In the genomic region with DNA sequence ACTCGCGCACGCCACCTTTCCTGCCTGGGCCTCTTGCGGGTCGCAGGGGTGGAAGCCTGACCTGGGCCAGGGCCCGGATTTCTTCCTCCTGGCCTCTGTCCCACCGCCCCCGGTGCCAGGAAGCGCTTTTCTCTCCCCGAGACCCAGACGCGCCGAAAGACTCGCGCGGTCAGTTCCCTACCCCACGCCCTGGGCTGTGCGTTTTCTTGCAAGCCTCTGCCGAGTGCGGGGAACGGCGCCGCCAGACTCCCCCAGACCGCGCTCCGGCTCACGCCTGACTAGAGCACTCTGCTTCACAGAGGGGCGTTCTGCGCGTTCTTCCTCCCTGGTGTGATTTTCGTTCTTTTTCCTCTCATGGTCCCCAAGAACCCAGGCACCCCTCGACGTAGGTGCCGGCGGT, we compare ENCODE assay signal across 12 cellular contexts. TPM values are rescaled to one million over a fixed set of nuclear protein-coding genes. Genes with fewer than 3 reads are reported as not detected.
DNase-seq lines count a peak whose midpoint lies in the region; ATAC-seq and TF ChIP-seq lines count a peak whose summit lies in the region.
"Not testable (repeated sequence)": the region's sequence is repeated elsewhere in the genome, so short reads cannot be mapped to it uniquely, and the experiment has no call there.
"Had no signal": no experiment of that assay in that cellular context is flagged by ENCODE, and none has a peak within 500 bp of the region (broad histone marks: within the 10 kb centered on the region; RNA-seq: fewer than 3 reads in every experiment).

No MANE protein-coding gene starts in this region.

- not testable (repeated sequence) for H3K4me1 Mint-ChIP-seq in GM23338; activated CD8-positive, alpha-beta T cell treated with anti-CD3 and anti-CD28 coated beads for 36 hours (ENCODE audit: low read depth)

- not testable (repeated sequence) for H2AFZ ChIP-seq in GM23338

- intact Hi-C loops in activated CD8-positive, alpha-beta T cell treated with anti-CD3 and anti-CD28 coated beads for 36 hours (cut with micrococcal nuclease); body of pancreas (cut with DNase I); Right ventricle myocardium superior (cut with DNase I); left colon (cut with DNase I, micrococcal nuclease); mucosa of descending colon (cut with DNase I, micrococcal nuclease); psoas muscle (cut with DNase I); aorta (cut with DNase I): not testable (repeated sequence)

- H3K36me3 Mint-ChIP-seq in GM23338 (ENCODE audit: low read depth); activated CD8-positive, alpha-beta T cell treated with anti-CD3 and anti-CD28 coated beads for 36 hours (ENCODE audit: low read depth): not testable (repeated sequence)

- H3K9me3 ChIP-seq in body of pancreas; mucosa of descending colon; psoas muscle; aorta (ENCODE audit: control insufficient read depth, low read length): not testable (repeated sequence)

- H3K79me2 ChIP-seq in GM23338 (replicated peaks; ENCODE audit: insufficient read depth) = not testable (repeated sequence)

- not testable (repeated sequence) for H3K4me1 ChIP-seq in GM23338 (ENCODE audit: insufficient read depth); body of pancreas; mucosa of descending colon (ENCODE audit: low read depth); psoas muscle; aorta (ENCODE audit: control insufficient read depth in 1 of 2, insufficient read depth in 2 of 2, low read length in 2 of 2)

- H3K4me2 ChIP-seq in GM23338 = not testable (repeated sequence)

- CTCF ChIA-PET in activated CD8-positive, alpha-beta T cell treated with anti-CD3 and anti-CD28 coated beads for 36 hours (lab: Charles Lee) = not testable (repeated sequence)

- not testable (repeated sequence) for H3K27ac Mint-ChIP-seq in GM23338; activated CD8-positive, alpha-beta T cell treated with anti-CD3 and anti-CD28 coated beads for 36 hours

- not testable (repeated sequence) for TF ChIP-seq POLR2A in body of pancreas (IDR thresholded peaks at IDR 0.05)

- H3K4me3 ChIP-seq in GM23338; body of pancreas; mucosa of descending colon; psoas muscle; aorta (ENCODE audit: low read length in 2 of 2): not testable (repeated sequence)

- not testable (repeated sequence) for H3K9me2 ChIP-seq in GM23338 (ENCODE audit: insufficient read depth)

- ATAC-seq in GM23338 (peak; percentile 69), body of pancreas (peak; percentile 35), Right ventricle myocardium superior (ENCODE audit: poor library complexity) (peak; percentile 55), left colon (peak; percentile 29), mucosa of descending colon (peak; percentile 40), psoas muscle (peak; percentile 38 to 59 (median 54)), aorta (ENCODE audit: low FRiP score) (peak; percentile 60)
- peak; percentile 37 for ATAC-seq in activated CD8-positive, alpha-beta T cell treated with anti-CD3 and anti-CD28 coated beads for 36 hours

- not testable (repeated sequence) for H4K20me1 ChIP-seq in GM23338 (replicated peaks; ENCODE audit: insufficient read depth)

- H3K36me3 ChIP-seq in GM23338 (ENCODE audit: insufficient read depth); body of pancreas (replicated peaks in 1 of 2; ENCODE audit: insufficient read depth in 1 of 2, low read depth in 2 of 2); mucosa of descending colon (ENCODE audit: low read depth); psoas muscle (ENCODE audit: insufficient read depth in 1 of 2, low read depth in 1 of 2); aorta (ENCODE audit: control insufficient read depth in 1 of 2, insufficient read depth in 2 of 2, low read length in 1 of 2): not testable (repeated sequence)

- 14 to 25% methylated on average over 18 to 21 of the region's 35 CpGs for WGBS in body of pancreas, 2 donors
- WGBS in psoas muscle, 3 donors = 21 to 34% (median 24%) methylated on average over 12 to 17 of the region's 35 CpGs
- WGBS in aorta, 2 donors = 22 to 28% methylated on average over 15 to 18 of the region's 35 CpGs

- H3F3A ChIP-seq in GM23338 (replicated peaks; ENCODE audit: low read depth) = not testable (repeated sequence)

- not testable (repeated sequence) for DNase-seq in GM23338 (ENCODE audit: low spot score); activated CD8-positive, alpha-beta T cell treated with anti-CD3 and anti-CD28 coated beads for 36 hours; body of pancreas; Right ventricle myocardium superior; left colon; mucosa of descending colon; psoas muscle
- peak in 1 of 2 donors; percentile 48 for DNase-seq in aorta

- not testable (repeated sequence) for H3K27ac ChIP-seq in GM23338 (ENCODE audit: low read depth); body of pancreas; psoas muscle; aorta (ENCODE audit: low read depth in 1 of 2, low read length in 2 of 2)

- not testable (repeated sequence) for TF ChIP-seq CTCF in GM23338 (conservative IDR thresholded peaks at IDR 0.05; ENCODE audit: low read depth in 2 of 2); activated CD8-positive, alpha-beta T cell treated with anti-CD3 and anti-CD28 coated beads for 36 hours (IDR thresholded peaks at IDR 0.05); body of pancreas (IDR thresholded peaks at IDR 0.05); mucosa of descending colon (IDR thresholded peaks at IDR 0.05); psoas muscle (IDR thresholded peaks at IDR 0.05)

- peaks cover 39% of the 10 kb centered on the region for H3K27me3 ChIP-seq in GM23338 (ENCODE audit: insufficient read depth)
- not testable (repeated sequence) for H3K27me3 ChIP-seq in body of pancreas; psoas muscle (ENCODE audit: insufficient read depth in 3 of 3, low read length in 2 of 3); aorta (ENCODE audit: control insufficient read depth in 1 of 2, insufficient read depth in 2 of 2, low read length in 1 of 2)

- H3K4me3 Mint-ChIP-seq in GM23338; activated CD8-positive, alpha-beta T cell treated with anti-CD3 and anti-CD28 coated beads for 36 hours: not testable (repeated sequence)

- peaks cover 15% of the 10 kb centered on the region for H3K27me3 Mint-ChIP-seq in GM23338 (ENCODE audit: insufficient read depth, low read depth, poor library complexity)
- H3K27me3 Mint-ChIP-seq in activated CD8-positive, alpha-beta T cell treated with anti-CD3 and anti-CD28 coated beads for 36 hours = not testable (repeated sequence)

- H3K9me3 Mint-ChIP-seq in GM23338; activated CD8-positive, alpha-beta T cell treated with anti-CD3 and anti-CD28 coated beads for 36 hours: not testable (repeated sequence)

- POLR2A ChIA-PET in activated CD8-positive, alpha-beta T cell treated with anti-CD3 and anti-CD28 coated beads for 36 hours (lab: Charles Lee) = not testable (repeated sequence)

RNA-seq across cellular contexts. Expression of a gene that starts 4.5 kb away (rescaled TPM):
- total RNA-seq in GM23338 (2014; rRNA removed; shearing (Covaris generic)) = not detected in 2 replicates
- polyA plus RNA-seq in GM23338 (2016; fragmentation: Nextera tagmentation; extraction: Ambion mirVana) (not detected in 2 replicates), psoas muscle (under 1 TPM in 1 of 3 donors, not detected in 2; 0.01 TPM), aorta (not detected)
- under 1 TPM in 1 of 2 experiments, not detected in 1; 0.14 TPM for total RNA-seq in activated CD8-positive, alpha-beta T cell treated with anti-CD3 and anti-CD28 coated beads for 36 hours
- total RNA-seq in body of pancreas (not detected), Right ventricle myocardium superior (not detected), left colon (not detected), mucosa of descending colon (under 1 TPM in 1 of 3 donors, not detected in 2; 0.17 TPM), psoas muscle (not detected), aorta (not detected)
- total RNA-seq: CD4-positive, alpha-beta T cell; PC-3; RPMI7951 had no signal
- polyA plus RNA-seq: IgD-negative memory B cell had no signal

RNA-seq across cellular contexts. Expression of a gene that starts 49.3 kb away (rescaled TPM):
- total RNA-seq in GM23338 (2014; rRNA removed; shearing (Covaris generic)) = not detected in 2 replicates
- not detected in 2 replicates for polyA plus RNA-seq in GM23338 (2016; fragmentation: Nextera tagmentation; extraction: Ambion mirVana)
- not detected for total RNA-seq in activated CD8-positive, alpha-beta T cell treated with anti-CD3 and anti-CD28 coated beads for 36 hours
- total RNA-seq in body of pancreas = 1 to 10 TPM; 6.5 to 6.9 TPM
- 157 TPM for total RNA-seq in Right ventricle myocardium superior
- total RNA-seq in left colon = 10 to 100 TPM in 1 of 2 donors, 1 to 10 TPM in 1; 6.1 to 56.8 TPM
- total RNA-seq in mucosa of descending colon = 100 to 1,000 TPM in 1 of 3 donors, 10 to 100 TPM in 2; 11.2 to 535 (median 22.6) TPM
- total RNA-seq in psoas muscle = 10 to 100 TPM; 15.0 to 54.2 (median 18.4) TPM
- 10 to 100 TPM in 2 of 3 donors, 1 to 10 TPM in 1; 3.7 to 11.7 (median 10.2) TPM for polyA plus RNA-seq in psoas muscle
- 100 to 1,000 TPM; 118 to 124 TPM for total RNA-seq in aorta
- polyA plus RNA-seq in aorta = 10 to 100 TPM; 33.7 to 39.7 TPM
- total RNA-seq: CD4-positive, alpha-beta T cell had no signal
- polyA plus RNA-seq: IgD-negative memory B cell had no signal
